10 cellular contexts compared by ENCODE assay signal in the genomic region with DNA sequence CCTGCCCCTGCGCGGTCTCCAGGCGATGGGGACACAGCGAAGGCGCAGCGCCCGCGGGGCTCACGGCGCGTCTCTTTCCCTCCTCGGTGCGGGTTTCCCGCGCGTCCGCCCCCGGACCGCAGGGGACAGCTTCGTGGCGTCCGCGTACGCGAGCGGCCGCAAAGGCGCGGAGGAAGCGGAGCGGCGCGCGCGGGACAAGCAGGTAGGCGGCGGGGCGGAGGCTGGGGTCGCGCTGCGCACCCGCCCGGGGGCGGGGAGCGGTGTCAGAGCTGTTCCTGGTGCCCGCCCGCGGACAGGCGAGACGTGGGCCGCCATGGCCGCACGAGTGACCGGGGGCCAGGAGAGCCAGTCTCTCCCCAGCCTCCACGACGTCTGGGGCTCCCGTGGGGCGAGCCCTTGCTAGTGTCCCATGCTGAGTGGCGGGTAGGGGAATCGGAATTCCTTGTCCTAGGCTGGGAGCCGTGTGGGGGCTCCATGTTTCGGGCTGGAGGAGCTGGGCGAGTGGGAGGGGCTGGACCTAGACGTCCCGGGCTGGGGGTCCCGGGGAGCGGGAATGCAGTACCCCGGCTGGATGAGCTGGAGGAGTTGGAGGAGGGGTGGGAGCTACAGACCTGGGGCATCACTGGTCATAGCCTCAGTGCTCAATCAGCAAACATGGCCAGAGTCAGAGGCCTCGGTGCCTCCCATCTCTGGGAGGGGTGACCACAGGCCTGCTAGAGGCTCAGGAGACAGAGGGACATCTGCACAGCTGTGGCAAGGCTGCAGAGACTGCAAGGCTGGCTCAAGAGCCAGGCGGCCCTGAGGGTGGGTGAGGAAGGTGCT. TPM values are rescaled to one million over a fixed set of nuclear protein-coding genes. Genes with fewer than 3 reads are reported as not detected.
A peak's percentile ranks its signal among the peaks of the same experiment; 100 is the strongest.
DNase-seq lines count a peak whose midpoint lies in the region; ATAC-seq, FAIRE-seq and TF ChIP-seq lines count a peak whose summit lies in the region.
"Had no signal": no experiment of that assay in that cellular context is flagged by ENCODE, and none has a peak within 500 bp of the region (broad histone marks: within the 10 kb centered on the region; RNA-seq: fewer than 3 reads in every experiment).

No MANE protein-coding gene starts in this region.

- H3K36me3 ChIP-seq in HepG2 (replicated peaks in 1 of 2; ENCODE audit: control insufficient read depth in 1 of 2, insufficient read depth in 2 of 2, low read length in 2 of 2) (no peaks in the 10 kb centered on the region), testis (ENCODE audit: low read depth, missing control alignments) (no peaks in the 10 kb centered on the region)

- H3K4me3 ChIP-seq in astrocyte of the cerebellum (ENCODE audit: low read depth, low read length) = peak overlapping the region; percentile 28
- peak overlapping the region in 1 of 3 experiments; percentile 48; a peak in 1 of 6 replicates for H3K4me3 ChIP-seq in HepG2 (replicated peaks in 1 of 3; ENCODE audit: insufficient read depth in 1 of 3, low read depth in 2 of 3, low read length in 3 of 3)
- H3K4me3 ChIP-seq in testis = peak overlapping the region; percentile 54 to 66

- 64% methylated on average over 45 of the region's 70 CpGs for WGBS in HepG2 (ENCODE audit: low lambda C conversion rate)
- 16 to 19% methylated on average over 17 to 25 of the region's 70 CpGs for WGBS in testis, 2 donors

- CTCF ChIA-PET in HepG2 (lab: Yijun Ruan, JAX; ENCODE audit: low intra/inter-chr PET ratio, low total read pairs) = interaction anchor here (4.0 kb wide), 1 partner anchor 86 kb away, joined by 34 read pairs; no protein-coding TSS in a partner anchor

- intact Hi-C loops in HepG2 (cut with micrococcal nuclease; ENCODE audit: unreplicated experiment) = loop anchor here (2.0 kb wide), 1 partner anchor 19 kb away; no protein-coding TSS in a partner anchor
- intact Hi-C loops in testis (cut with DNase I; ENCODE audit: low total_unique reads) = no loop called here

- ATAC-seq in HepG2 = peak; percentile 30
- no peak for ATAC-seq in GM21367 (IDR thresholded peaks at IDR 0.05; ENCODE audit: unreplicated experiment)
- ATAC-seq in GM18868 (IDR thresholded peaks at IDR 0.05; ENCODE audit: unreplicated experiment) = no peak

- H3K27me3 ChIP-seq in HepG2 (ENCODE audit: control insufficient read depth in 1 of 2, insufficient read depth in 2 of 2, low read length in 2 of 2) (peaks cover 7 to 45% of the 10 kb centered on the region in 2 experiments; a peak in 4 of 5 replicates), testis (no peaks in the 10 kb centered on the region)

- H4K20me1 ChIP-seq in HepG2 (ENCODE audit: insufficient read depth, low read length) = 0 out of 2 replicates have a peak, but pooled peaks cover 3% of the 10 kb centered on the region

- H2AFZ ChIP-seq in HepG2 (ENCODE audit: low read length) = no peak overlapping the region

- H3K27ac ChIP-seq in HepG2 (ENCODE audit: extremely low read length, insufficient read depth, low read length) = no peak overlapping the region
- no peak overlapping the region for H3K27ac ChIP-seq in testis

- H3K9me3 ChIP-seq in HepG2 (ENCODE audit: low read length) = no peaks in the 10 kb centered on the region
- H3K9me3 ChIP-seq in testis = no peaks in the 10 kb centered on the region

- TF ChIP-seq POLR2A in HepG2 (IDR thresholded peaks at IDR 0.05; ENCODE audit: insufficient read depth in 1 of 2, low read depth in 2 of 2, low read length in 2 of 2) (no peak), testis (IDR thresholded peaks at IDR 0.05) (no peak)

- no TSS peak for BruUV-seq in HepG2 (replicated peaks; lab: Mats Ljungman, UMichigan)

- no peak for FAIRE-seq in HepG2 (lab: Jason Lieb, UNC)

- POLR2A ChIA-PET in HepG2 (lab: Yijun Ruan, JAX) = interaction anchor here (0.6 kb wide), 1 partner anchor 16 kb away, joined by 4 read pairs; no protein-coding TSS in a partner anchor

- no peak overlapping the region for H3K9ac ChIP-seq in HepG2 (ENCODE audit: insufficient read depth, low read depth, low read length)

- no peak for TF ChIP-seq RAD21 in HepG2 (CRISPR knock-in tag; IDR thresholded peaks at IDR 0.05)

- TF ChIP-seq CTCF in astrocyte of the cerebellum (IDR thresholded peaks at IDR 0.05; ENCODE audit: low read depth, low read length, missing control alignments) (no peak), HepG2 (CRISPR knock-in tag; IDR thresholded peaks at IDR 0.05) (no peak), testis (IDR thresholded peaks at IDR 0.05) (no peak), GM10266 (IDR thresholded peaks at IDR 0.05; ENCODE audit: control insufficient read depth, insufficient read depth, low read depth, missing control alignments) (no peak)

- H3K4me1 ChIP-seq in HepG2 (ENCODE audit: insufficient read depth, low read length) (peaks cover 47% of the 10 kb centered on the region), testis (peaks cover 18% of the 10 kb centered on the region)

- H3K4me2 ChIP-seq in HepG2 (ENCODE audit: low read depth, low read length) = peak overlapping the region; percentile 42; the same call in 1 of the 2 replicates

- in situ Hi-C loops in astrocyte of the cerebellum (cut with HindIII; ENCODE audit: low sequenced_read_pairs) = no loop called here
- in situ Hi-C loops in HepG2 (cut with HindIII; ENCODE audit: extremely low pct_ligation_motif_present, low pct_unique_long_range_greater_than_20kb) = no loop called here

- TF ChIP-seq EP300 in HepG2 (IDR thresholded peaks at IDR 0.05; ENCODE audit: low read depth in 2 of 2, low read length in 2 of 2) (no peak), HepG2 (CRISPR knock-in tag; IDR thresholded peaks at IDR 0.05; ENCODE audit: borderline replicate concordance) (no peak)

- no peaks in the 10 kb centered on the region for H3K79me2 ChIP-seq in HepG2 (ENCODE audit: insufficient read depth, low read length)

- DNase-seq in activated CD8-positive, alpha-beta memory T cell treated with anti-CD3 and anti-CD28 coated beads, Interleukin-2, amount 50 U/mL, for 48 hours = peak; percentile 53
- no peak for DNase-seq in activated CD8-positive, alpha-beta memory T cell treated with anti-CD3 and anti-CD28 coated beads for 24 hours
- DNase-seq in astrocyte of the cerebellum (ENCODE audit: low read depth) (no peak), HepG2 (ENCODE audit: low spot score) (no peak), testis (peak; percentile 15), GM10266 (ENCODE audit: extremely low spot score) (no peak)
- DNase-seq: CD4-positive, CD25-positive, alpha-beta regulatory T cell; IMR-90 had no signal

TF ChIP-seq in HepG2, 621 proteins besides CTCF, POLR2A, EP300 and RAD21 (continues in another document):
- TF ChIP-seq TCF12 (IDR thresholded peaks at IDR 0.05) = no peak
- TF ChIP-seq TCF12 (CRISPR knock-in tag; IDR thresholded peaks at IDR 0.05) = 0 out of 2 replicates have a peak, but pooled peaks have one; percentile 37
- no peak for TF ChIP-seq ZMYM2 (CRISPR knock-in tag; IDR thresholded peaks at IDR 0.05)
- TF ChIP-seq ZNF484 (CRISPR knock-in tag; IDR thresholded peaks at IDR 0.05; ENCODE audit: borderline replicate concordance, low read depth) = no peak
- TF ChIP-seq ESRRA (CRISPR knock-in tag; IDR thresholded peaks at IDR 0.05; ENCODE audit: low read depth) = 0 out of 2 replicates have a peak, but pooled peaks have one; percentile 28
- no peak for TF ChIP-seq ATF7-NPFF (CRISPR knock-in tag; IDR thresholded peaks at IDR 0.05; ENCODE audit: low read depth)
- 0 out of 2 replicates have a peak, but pooled peaks have one; percentile 22 for TF ChIP-seq ZNF761 (CRISPR knock-in tag; conservative IDR thresholded peaks at IDR 0.05)
- TF ChIP-seq ZKSCAN1 (IDR thresholded peaks at IDR 0.05; ENCODE audit: low read length) = no peak
- no peak for TF ChIP-seq SRSF4 (IDR thresholded peaks at IDR 0.05; ENCODE audit: low read depth, low read length, poor library complexity, severe bottlenecking)
- TF ChIP-seq RARA (CRISPR knock-in tag; IDR thresholded peaks at IDR 0.05) = no peak

RNA-seq across cellular contexts. Expression of a gene that starts 1.0 kb away (rescaled TPM):
- total RNA-seq in HepG2 (2016; rRNA removed; fragmentation: Illumina TruSeq; extraction: Trizol) = 0.53 and 0.94 TPM in 2 replicates
- 0.26 and 0.91 TPM in 2 replicates for total RNA-seq in HepG2 (2016; cell fraction: cytosol; rRNA removed; fragmentation: Illumina TruSeq; extraction: Trizol; ENCODE audit: low read depth)
- total RNA-seq in HepG2 (2016; cell fraction: insoluble cytoplasmic fraction; rRNA removed; fragmentation: Illumina TruSeq; extraction: Trizol) = 0.77 and 1.1 TPM in 2 replicates
- 0.48 and 0.90 TPM in 2 replicates for total RNA-seq in HepG2 (2016; cell fraction: membrane; rRNA removed; fragmentation: Illumina TruSeq; extraction: Trizol)
- total RNA-seq in HepG2 (2016; cell fraction: nucleus; rRNA removed; fragmentation: Illumina TruSeq; extraction: Trizol) = 0.81 and 2.0 TPM in 2 replicates
- polyA plus RNA-seq in HepG2 (2011; rRNA removed) = 0.81 and 0.82 TPM in 2 replicates
- polyA plus RNA-seq in HepG2 (2011; cell fraction: cytosol; rRNA removed) = 0.13 and 0.70 TPM in 2 replicates
- polyA plus RNA-seq in HepG2 (2011; cell fraction: nucleus; rRNA removed) = 10.6 and 14.1 TPM in 2 replicates
- 0.39 and 0.79 TPM in 2 replicates for polyA plus RNA-seq in HepG2 (2012)
- 0.59 and 0.60 TPM in 2 replicates for polyA plus RNA-seq in HepG2 (2016; cell fraction: cytosol; fragmentation: Illumina TruSeq; extraction: Trizol; ENCODE audit: low read depth)
- polyA plus RNA-seq in HepG2 (2016; cell fraction: insoluble cytoplasmic fraction; fragmentation: Illumina TruSeq; extraction: Trizol; ENCODE audit: low read depth) = 1.1 and 1.2 TPM in 2 replicates
- 0.76 and 0.84 TPM in 2 replicates for polyA plus RNA-seq in HepG2 (2016; cell fraction: membrane; fragmentation: Illumina TruSeq; extraction: Trizol; ENCODE audit: low read depth)
- polyA plus RNA-seq in HepG2 (2016; cell fraction: nucleus; fragmentation: Illumina TruSeq; extraction: Trizol; ENCODE audit: insufficient read depth, low read depth) = 5.1 and 6.3 TPM in 2 replicates
- 1.6 TPM in 1 of 2 replicates, not detected in the other for polyA minus RNA-seq in HepG2 (2011; rRNA and poly(A)+ RNA removed; ENCODE audit: low replicate concordance)
- polyA minus RNA-seq in HepG2 (2011; cell fraction: cytosol; rRNA and poly(A)+ RNA removed) = 0.30 and 0.62 TPM in 2 replicates
- polyA minus RNA-seq in HepG2 (2011; cell fraction: nucleus; rRNA and poly(A)+ RNA removed) = 0.62 and 1.0 TPM in 2 replicates
- 10 to 100 TPM; 31.6 to 42.1 TPM for total RNA-seq in testis
- 16.5 TPM for polyA plus RNA-seq in testis (ENCODE audit: insufficient read depth, low read depth, low replicate concordance)
- total RNA-seq: CD4-positive, CD25-positive, alpha-beta regulatory T cell; IMR-90 had no signal
- polyA plus RNA-seq: CD4-positive, CD25-positive, alpha-beta regulatory T cell; IMR-90 had no signal

Comparison
In these comparisons a context has a peak if more than half of its experiments do, and no peak if none do; other contexts are left out.
1. DNase-seq: peak in activated CD8-positive, alpha-beta memory T cell treated with anti-CD3 and anti-CD28 coated beads, Interleukin-2, amount 50 U/mL, for 48 hours (single experiment) and testis (single experiment); none in activated CD8-positive, alpha-beta memory T cell treated with anti-CD3 and anti-CD28 coated beads for 24 hours (single experiment), astrocyte of the cerebellum (single experiment), HepG2 (single experiment) and GM10266 (single experiment).
2. RNA of a gene that starts 1.0 kb away (total RNA-seq): 31.6 to 42.1 TPM in testis; 0.26 to 2.0 TPM in HepG2; every median in the first group is over 10 times any median in the second.